2 cellular contexts compared by ENCODE assay signal in the genomic region with DNA sequence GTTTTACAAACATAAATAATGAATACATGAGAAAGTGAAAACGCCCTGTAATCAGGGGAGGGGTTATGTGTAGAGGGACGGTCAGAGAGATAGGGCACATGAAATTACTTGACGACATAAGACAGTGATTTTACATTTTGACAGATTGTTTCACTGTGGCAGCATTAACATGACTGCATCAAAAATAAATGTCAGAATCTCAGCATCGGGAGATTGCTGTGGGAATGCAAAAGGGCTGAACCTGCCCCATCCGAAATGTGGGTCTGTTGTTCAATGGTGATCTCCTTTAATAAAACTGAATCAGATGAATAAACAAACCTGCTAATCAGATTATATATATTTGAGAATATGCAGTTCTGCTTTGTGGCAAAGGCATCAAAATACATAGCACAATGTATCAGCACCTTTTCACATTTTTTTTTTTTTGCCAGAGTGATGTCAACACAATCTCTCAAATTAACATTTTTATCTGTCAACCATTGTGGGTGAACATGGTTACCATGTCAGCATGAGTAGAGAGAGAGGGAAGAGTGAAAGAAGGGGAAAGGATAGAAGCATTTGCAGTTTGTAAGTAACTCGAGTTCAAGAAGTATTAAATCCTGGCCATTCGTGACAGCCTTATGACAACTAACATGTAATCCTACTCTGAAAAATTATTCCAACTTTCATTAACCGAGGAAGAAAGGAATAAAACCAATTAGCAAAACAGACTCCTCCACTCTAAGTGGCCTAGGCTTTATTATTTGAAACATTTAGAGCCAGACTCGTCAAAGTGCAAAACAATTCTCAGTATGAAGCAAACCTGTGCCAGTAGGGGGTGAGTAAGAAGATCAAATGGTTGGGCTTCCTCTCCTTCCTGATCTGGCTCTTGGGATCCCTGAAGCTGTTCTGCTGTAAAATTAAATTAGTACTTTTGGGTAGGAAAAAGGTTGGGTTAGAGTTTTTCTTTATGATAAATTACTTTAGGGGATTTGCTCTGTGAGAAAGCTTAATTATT.
TF ChIP-seq lines count a peak whose summit lies in the region.

No MANE protein-coding gene starts in this region.

TF ChIP-seq in HCT116, 20 proteins besides CTCF, POLR2A, EP300 and RAD21 (continued from another document):
- TF ChIP-seq, protein P1, sequence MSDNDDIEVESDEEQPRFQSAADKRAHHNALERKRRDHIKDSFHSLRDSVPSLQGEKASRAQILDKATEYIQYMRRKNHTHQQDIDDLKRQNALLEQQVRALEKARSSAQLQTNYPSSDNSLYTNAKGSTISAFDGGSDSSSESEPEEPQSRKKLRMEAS (IDR thresholded peaks at IDR 0.05): no peak
TF ChIP-seq in HCT116: peak in this region for 0.

TF ChIP-seq in neural cell, 6 proteins besides CTCF, POLR2A, EP300 and RAD21 (continued from another document):
- TF ChIP-seq, protein P2, sequence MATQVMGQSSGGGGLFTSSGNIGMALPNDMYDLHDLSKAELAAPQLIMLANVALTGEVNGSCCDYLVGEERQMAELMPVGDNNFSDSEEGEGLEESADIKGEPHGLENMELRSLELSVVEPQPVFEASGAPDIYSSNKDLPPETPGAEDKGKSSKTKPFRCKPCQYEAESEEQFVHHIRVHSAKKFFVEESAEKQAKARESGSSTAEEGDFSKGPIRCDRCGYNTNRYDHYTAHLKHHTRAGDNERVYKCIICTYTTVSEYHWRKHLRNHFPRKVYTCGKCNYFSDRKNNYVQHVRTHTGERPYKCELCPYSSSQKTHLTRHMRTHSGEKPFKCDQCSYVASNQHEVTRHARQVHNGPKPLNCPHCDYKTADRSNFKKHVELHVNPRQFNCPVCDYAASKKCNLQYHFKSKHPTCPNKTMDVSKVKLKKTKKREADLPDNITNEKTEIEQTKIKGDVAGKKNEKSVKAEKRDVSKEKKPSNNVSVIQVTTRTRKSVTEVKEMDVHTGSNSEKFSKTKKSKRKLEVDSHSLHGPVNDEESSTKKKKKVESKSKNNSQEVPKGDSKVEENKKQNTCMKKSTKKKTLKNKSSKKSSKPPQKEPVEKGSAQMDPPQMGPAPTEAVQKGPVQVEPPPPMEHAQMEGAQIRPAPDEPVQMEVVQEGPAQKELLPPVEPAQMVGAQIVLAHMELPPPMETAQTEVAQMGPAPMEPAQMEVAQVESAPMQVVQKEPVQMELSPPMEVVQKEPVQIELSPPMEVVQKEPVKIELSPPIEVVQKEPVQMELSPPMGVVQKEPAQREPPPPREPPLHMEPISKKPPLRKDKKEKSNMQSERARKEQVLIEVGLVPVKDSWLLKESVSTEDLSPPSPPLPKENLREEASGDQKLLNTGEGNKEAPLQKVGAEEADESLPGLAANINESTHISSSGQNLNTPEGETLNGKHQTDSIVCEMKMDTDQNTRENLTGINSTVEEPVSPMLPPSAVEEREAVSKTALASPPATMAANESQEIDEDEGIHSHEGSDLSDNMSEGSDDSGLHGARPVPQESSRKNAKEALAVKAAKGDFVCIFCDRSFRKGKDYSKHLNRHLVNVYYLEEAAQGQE (IDR thresholded peaks at IDR 0.05; ENCODE audit: borderline replicate concordance): no peak
- TF ChIP-seq EZH2 (IDR thresholded peaks at IDR 0.05; ENCODE audit: borderline replicate concordance, insufficient read depth, low read length, poor library complexity, severe bottlenecking): no peak
